8 cellular contexts compared by ENCODE assay signal in genomic region chr18:44679912-44680270, GRCh38. TPM values are rescaled to one million over a fixed set of nuclear protein-coding genes. Genes with fewer than 3 reads are reported as not detected.
DNase-seq lines count a peak whose midpoint lies in the region; ATAC-seq and TF ChIP-seq lines count a peak whose summit lies in the region.

No MANE protein-coding gene starts in this region.

- POLR2A ChIA-PET in T-cell (lab: Charles Lee), result interaction anchor here (0.7 kb wide), 2 partner anchors 9 to 21 kb away, joined by 3 to 14 read pairs; no protein-coding TSS in a partner anchor

- ATAC-seq in T-cell (replicated peaks in 1 of 4) (no peak), HG03342 (IDR thresholded peaks at IDR 0.05; ENCODE audit: unreplicated experiment) (no peak)

- peak overlapping the region; percentile 44 for H3K4me3 ChIP-seq in lower leg skin (ENCODE audit: low read depth, poor library complexity, severe bottlenecking)

- H3K27ac Mint-ChIP-seq in T-cell, result no peak overlapping the region

- CTCF ChIA-PET in T-cell (lab: Charles Lee), result interaction anchor here in 1 of 2 donors (0.7 kb wide), 1 partner anchor 16 kb away, joined by 4 read pairs; no protein-coding TSS in a partner anchor

- peaks cover 0 to 4% (median 4%) of the 10 kb centered on the region in 3 donors for H3K4me1 Mint-ChIP-seq in T-cell

- WGBS in lower leg skin, 2 donors, result 1 to 2% methylated on average over 13 to 18 of the region's 41 CpGs

- H3K4me3 Mint-ChIP-seq in T-cell, result peak overlapping the region in 2 of 3 donors; percentile 77 to 80

- in situ Hi-C loops in KBM-7 (cut with MboI; ENCODE audit: low pct_unique_long_range_greater_than_20kb, low sequenced_read_pairs), result no loop called here

- TF ChIP-seq CTCF in lower leg skin (IDR thresholded peaks at IDR 0.05), result no peak

- peaks cover 17 to 21% of the 10 kb centered on the region in 2 donors for H3K27me3 Mint-ChIP-seq in T-cell

- no peaks in the 10 kb centered on the region for H3K9me3 Mint-ChIP-seq in T-cell

- intact Hi-C loops in lower leg skin (cut with DNase I; ENCODE audit: low total_unique reads), result no loop called here

- peak; percentile 42 for DNase-seq in NK-92 treated with Interleukin-12 subunit alpha and Interleukin-12 subunit beta, amount 100 ng/mL, for 24 hours (lab: John Stamatoyannopoulos, UW)
- DNase-seq in NK-92 (lab: John Stamatoyannopoulos, UW; ENCODE audit: unreplicated experiment), result no peak
- DNase-seq in KBM-7, result peak; percentile 9
- DNase-seq in T-cell, result peak in 14 of 34 experiments; percentile 4 to 26 (median 10)
- peak; percentile 38 for DNase-seq in dermis blood vessel endothelial cell
- peak in 1 of 2 donors; percentile 91 for DNase-seq in lower leg skin (ENCODE audit: low spot score in 2 of 2)
- DNase-seq in stimulated activated CD8-positive, alpha-beta memory T cell treated with anti-CD3 and anti-CD28 coated beads, Interleukin-4, amount 100 ng/mL, for 48 hours, result peak; percentile 65

- no peaks in the 10 kb centered on the region for H3K36me3 Mint-ChIP-seq in T-cell

- no peak for TF ChIP-seq POLR2A in lower leg skin (IDR thresholded peaks at IDR 0.05)

RNA-seq across cellular contexts. Expression of gene SETBP1, which starts 0.8 kb away (rescaled TPM):
- total RNA-seq in T-cell (1 to 10 TPM; 1.6 to 5.7 (median 3.2) TPM), dermis blood vessel endothelial cell (2.7 and 4.8 TPM in 2 replicates), lower leg skin (10 to 100 TPM in 3 of 4 donors, 1 to 10 TPM in 1; 7.8 to 16.6 (median 11.7) TPM)
